1 cellular context compared by ENCODE assay signal in the genomic region with DNA sequence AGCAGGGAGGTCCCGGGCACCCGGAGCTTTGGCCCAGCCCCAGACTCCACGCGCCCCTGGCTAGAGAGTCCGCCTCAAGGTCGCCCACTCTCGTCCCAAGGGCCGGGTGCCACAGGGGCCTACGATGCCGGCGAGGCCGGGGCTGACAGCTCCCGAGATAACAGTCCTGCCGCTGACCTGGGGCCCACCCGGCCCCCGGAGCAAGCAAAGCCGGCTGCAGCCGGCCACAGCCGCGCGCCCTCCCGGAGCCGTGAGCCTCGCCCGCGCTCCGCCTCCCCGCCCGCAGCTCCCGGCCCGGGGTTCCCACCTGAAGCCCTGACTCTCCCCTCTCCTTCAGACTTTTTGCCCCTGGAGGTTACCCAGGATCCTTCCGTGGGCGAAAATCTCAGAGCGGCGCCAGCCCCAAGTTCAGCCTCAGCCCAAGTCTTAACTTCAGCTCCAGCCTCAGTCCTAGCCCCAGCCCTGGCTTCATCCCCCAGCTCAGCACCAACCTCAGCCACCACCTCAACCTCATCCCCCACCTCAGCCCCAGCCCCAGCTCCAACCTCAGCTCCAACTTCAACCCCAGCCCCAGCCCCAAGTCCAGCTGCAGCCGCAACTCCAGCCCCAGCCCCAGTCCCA.
TF ChIP-seq lines count a peak whose summit lies in the region.

No MANE protein-coding gene starts in this region.

TF ChIP-seq in K562, 482 proteins besides CTCF, POLR2A, EP300 and RAD21 (continued from another document):
- no peak for TF ChIP-seq ELF2 (CRISPR knock-in tag; IDR thresholded peaks at IDR 0.05)
- TF ChIP-seq, protein P1, sequence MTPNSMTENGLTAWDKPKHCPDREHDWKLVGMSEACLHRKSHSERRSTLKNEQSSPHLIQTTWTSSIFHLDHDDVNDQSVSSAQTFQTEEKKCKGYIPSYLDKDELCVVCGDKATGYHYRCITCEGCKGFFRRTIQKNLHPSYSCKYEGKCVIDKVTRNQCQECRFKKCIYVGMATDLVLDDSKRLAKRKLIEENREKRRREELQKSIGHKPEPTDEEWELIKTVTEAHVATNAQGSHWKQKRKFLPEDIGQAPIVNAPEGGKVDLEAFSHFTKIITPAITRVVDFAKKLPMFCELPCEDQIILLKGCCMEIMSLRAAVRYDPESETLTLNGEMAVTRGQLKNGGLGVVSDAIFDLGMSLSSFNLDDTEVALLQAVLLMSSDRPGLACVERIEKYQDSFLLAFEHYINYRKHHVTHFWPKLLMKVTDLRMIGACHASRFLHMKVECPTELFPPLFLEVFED (CRISPR knock-in tag; conservative IDR thresholded peaks at IDR 0.05) = no peak
- TF ChIP-seq, protein P2, sequence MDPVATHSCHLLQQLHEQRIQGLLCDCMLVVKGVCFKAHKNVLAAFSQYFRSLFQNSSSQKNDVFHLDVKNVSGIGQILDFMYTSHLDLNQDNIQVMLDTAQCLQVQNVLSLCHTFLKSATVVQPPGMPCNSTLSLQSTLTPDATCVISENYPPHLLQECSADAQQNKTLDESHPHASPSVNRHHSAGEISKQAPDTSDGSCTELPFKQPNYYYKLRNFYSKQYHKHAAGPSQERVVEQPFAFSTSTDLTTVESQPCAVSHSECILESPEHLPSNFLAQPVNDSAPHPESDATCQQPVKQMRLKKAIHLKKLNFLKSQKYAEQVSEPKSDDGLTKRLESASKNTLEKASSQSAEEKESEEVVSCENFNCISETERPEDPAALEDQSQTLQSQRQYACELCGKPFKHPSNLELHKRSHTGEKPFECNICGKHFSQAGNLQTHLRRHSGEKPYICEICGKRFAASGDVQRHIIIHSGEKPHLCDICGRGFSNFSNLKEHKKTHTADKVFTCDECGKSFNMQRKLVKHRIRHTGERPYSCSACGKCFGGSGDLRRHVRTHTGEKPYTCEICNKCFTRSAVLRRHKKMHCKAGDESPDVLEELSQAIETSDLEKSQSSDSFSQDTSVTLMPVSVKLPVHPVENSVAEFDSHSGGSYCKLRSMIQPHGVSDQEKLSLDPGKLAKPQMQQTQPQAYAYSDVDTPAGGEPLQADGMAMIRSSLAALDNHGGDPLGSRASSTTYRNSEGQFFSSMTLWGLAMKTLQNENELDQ (CRISPR knock-in tag; IDR thresholded peaks at IDR 0.05; ENCODE audit: borderline replicate concordance) = no peak
TF ChIP-seq in K562: peak in this region for 6.
